In the genomic region with DNA sequence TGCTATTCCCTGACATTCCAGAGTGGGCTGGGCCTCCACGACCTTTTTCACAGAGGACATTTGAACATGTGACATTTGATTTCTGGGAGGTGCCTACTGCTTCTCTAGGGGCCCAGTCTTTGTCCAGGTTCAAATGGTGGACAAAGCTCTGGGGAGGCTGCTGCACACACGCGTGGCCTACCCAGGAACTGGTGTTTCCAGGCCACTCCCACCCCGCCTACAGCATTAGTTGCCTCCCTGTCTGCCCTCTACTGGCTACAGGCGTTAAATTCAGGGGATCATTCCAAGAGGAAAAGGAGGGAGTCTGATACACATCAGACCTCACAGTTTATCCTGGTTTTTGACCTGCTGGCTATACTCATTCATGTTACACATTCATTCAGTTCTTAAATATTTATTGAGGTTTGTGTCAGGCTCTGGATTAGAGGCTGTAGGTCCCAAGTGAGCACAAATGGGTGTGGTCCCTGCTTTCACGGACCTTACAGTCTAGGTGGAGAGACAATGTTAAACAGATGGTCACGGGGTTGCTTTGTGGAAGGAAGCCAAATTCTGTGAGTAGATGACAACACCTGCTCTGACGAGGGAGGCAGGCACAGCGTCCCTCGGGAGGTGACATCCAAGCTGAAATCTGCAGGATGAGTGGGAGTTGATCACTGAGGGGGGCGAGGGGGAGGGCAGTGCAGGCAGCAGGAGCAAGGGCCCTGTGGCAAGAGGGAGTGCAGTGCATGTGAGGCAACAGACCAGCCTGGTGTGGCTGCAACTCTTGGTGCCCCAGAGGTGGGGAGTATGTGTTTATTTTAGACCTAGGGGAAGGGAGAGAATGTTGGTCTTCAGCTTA, we compare ENCODE assay signal across 9 cellular contexts. TPM values are rescaled to one million over a fixed set of nuclear protein-coding genes. Genes with fewer than 3 reads are reported as not detected.
DNase-seq lines count a peak whose midpoint lies in the region; ATAC-seq lines count a peak whose summit lies in the region.
"Had no signal": no experiment of that assay in that cellular context is flagged by ENCODE, and none has a peak within 500 bp of the region (broad histone marks: within the 10 kb centered on the region; RNA-seq: fewer than 3 reads in every experiment).

No MANE protein-coding gene starts in this region.

- no peak overlapping the region for H3K4me3 Mint-ChIP-seq in activated T-cell treated with anti-CD3 and anti-CD28 coated beads, Interleukin-2, amount 50 U/mL, for 72 hours
- H3K4me3 Mint-ChIP-seq: IgD-negative memory B cell had no signal

- H3K9me3 ChIP-seq in BLaER1 treated with 17β-estradiol and CSF1 and Interleukin-3, amounts not matched to agents 10 nM and 100 nM (replicated peaks in 1 of 11): no peaks in the 10 kb centered on the region

- peak overlapping the region in 9 of 11 experiments; percentile 11 to 68 (median 49); a peak in 13 of 22 replicates for H3K4me2 ChIP-seq in BLaER1 treated with 17β-estradiol and CSF1 and Interleukin-3, amounts not matched to agents 10 nM and 100 nM

- DNase-seq in NCI-H748 treated with DMSO at 0.1 percent for 48 hours (lab: John Stamatoyannopoulos, UW) (peak; percentile 37), Right ventricle myocardium inferior (ENCODE audit: missing footprints) (peak; percentile 81), sciatic nerve (ENCODE audit: low spot score) (peak; percentile 79), NK-92 (lab: John Stamatoyannopoulos, UW; ENCODE audit: unreplicated experiment) (no peak)
- DNase-seq in activated T-cell treated with anti-CD3 and anti-CD28 coated beads, Interleukin-2, amount 50 U/mL, for 72 hours: peak; percentile 52 to 56

- intact Hi-C loops in Right ventricle myocardium inferior (cut with DNase I) (no loop called here), sciatic nerve (cut with DNase I) (loop anchor here (5.0 kb wide), 1 partner anchor 61 kb away; no protein-coding TSS in a partner anchor)

- no peaks in the 10 kb centered on the region for H3K27me3 ChIP-seq in BLaER1 treated with 17β-estradiol and CSF1 and Interleukin-3, amounts not matched to agents 10 nM and 100 nM

- H3K4me1 ChIP-seq in BLaER1 treated with 17β-estradiol and CSF1 and Interleukin-3, amounts not matched to agents 10 nM and 100 nM: peaks cover 0 to 69% (median 55%) of the 10 kb centered on the region in 10 experiments; a peak in 15 of 20 replicates

- peak overlapping the region in 1 of 11 experiments; percentile 20; a peak in 1 of 22 replicates for H3K9ac ChIP-seq in BLaER1 treated with 17β-estradiol and CSF1 and Interleukin-3, amounts not matched to agents 10 nM and 100 nM

- peaks cover 0 to 18% (median 0%) of the 10 kb centered on the region in 11 experiments; a peak in 4 of 22 replicates for H3K36me3 ChIP-seq in BLaER1 treated with 17β-estradiol and CSF1 and Interleukin-3, amounts not matched to agents 10 nM and 100 nM

- no peaks in the 10 kb centered on the region for H3K9me3 Mint-ChIP-seq in activated T-cell treated with anti-CD3 and anti-CD28 coated beads, Interleukin-2, amount 50 U/mL, for 72 hours
- H3K9me3 Mint-ChIP-seq: IgD-negative memory B cell had no signal

- peak overlapping the region in 2 of 11 experiments; percentile 2 to 42; a peak in 2 of 22 replicates for H3K27ac ChIP-seq in BLaER1 treated with 17β-estradiol and CSF1 and Interleukin-3, amounts not matched to agents 10 nM and 100 nM

- no peaks in the 10 kb centered on the region for H3K36me3 Mint-ChIP-seq in activated T-cell treated with anti-CD3 and anti-CD28 coated beads, Interleukin-2, amount 50 U/mL, for 72 hours (ENCODE audit: insufficient read depth in 2 of 2)
- H3K36me3 Mint-ChIP-seq: IgD-negative memory B cell had no signal

- no peak overlapping the region for H3K27ac Mint-ChIP-seq in activated T-cell treated with anti-CD3 and anti-CD28 coated beads, Interleukin-2, amount 50 U/mL, for 72 hours

- H4K20me1 ChIP-seq in BLaER1 treated with 17β-estradiol and CSF1 and Interleukin-3, amounts not matched to agents 10 nM and 100 nM: peaks cover 0 to 14% (median 0%) of the 10 kb centered on the region in 11 experiments; a peak in 5 of 22 replicates

- ATAC-seq in GM19023 (IDR thresholded peaks at IDR 0.05; ENCODE audit: unreplicated experiment) (peak; percentile 70), HG03280 (IDR thresholded peaks at IDR 0.05; ENCODE audit: unreplicated experiment) (peak; percentile 76), Right ventricle myocardium inferior (peak; percentile 55), sciatic nerve (peak; percentile 73)
- peak; percentile 59 to 62 for ATAC-seq in activated T-cell treated with anti-CD3 and anti-CD28 coated beads, Interleukin-2, amount 50 U/mL, for 72 hours (replicated peaks in 1 of 2)

- no peaks in the 10 kb centered on the region for H3K4me1 Mint-ChIP-seq in activated T-cell treated with anti-CD3 and anti-CD28 coated beads, Interleukin-2, amount 50 U/mL, for 72 hours (ENCODE audit: low read depth)

- no peaks in the 10 kb centered on the region for H3K27me3 Mint-ChIP-seq in activated T-cell treated with anti-CD3 and anti-CD28 coated beads, Interleukin-2, amount 50 U/mL, for 72 hours (ENCODE audit: low read depth)

- H3K4me3 ChIP-seq in BLaER1 treated with 17β-estradiol and CSF1 and Interleukin-3, amounts not matched to agents 10 nM and 100 nM: no peak overlapping the region

RNA-seq across cellular contexts. Expression of gene TUB, which starts 11.8 kb away (rescaled TPM):
- under 1 TPM; 0.10 to 0.32 TPM for total RNA-seq in activated T-cell treated with anti-CD3 and anti-CD28 coated beads, Interleukin-2, amount 50 U/mL, for 72 hours
- 21.4 TPM for total RNA-seq in Right ventricle myocardium inferior
- total RNA-seq in sciatic nerve: 12.9 TPM

Comparison
In these comparisons a context has a peak if more than half of its experiments do, and no peak if none do; other contexts are left out.
1. RNA of gene TUB, which starts 11.8 kb away (total RNA-seq): 21.4 TPM in Right ventricle myocardium inferior (single experiment) and 12.9 TPM in sciatic nerve (single experiment); 0.10 to 0.32 TPM in activated T-cell treated with anti-CD3 and anti-CD28 coated beads, Interleukin-2, amount 50 U/mL, for 72 hours; every median in the first group is over 10 times any median in the second.
2. Peak in every context shown above with its lines, with median percentiles within 50 percentile points of each other: ATAC-seq.